ENCODE assay signal across 16 cellular contexts in genomic region chr7:111734955-111735660, GRCh38.
"Had no signal": no experiment of that assay in that cellular context is flagged by ENCODE, and none has a peak within 500 bp of the region (broad histone marks: within the 10 kb centered on the region; RNA-seq: fewer than 3 reads in every experiment).

No MANE protein-coding gene starts in this region.

- DNase-seq: activated CD4-positive, alpha-beta T cell treated with anti-CD3 and anti-CD28 coated beads for 1 hour; activated T-cell treated with anti-CD3 and anti-CD28 coated beads, Interleukin-2, amount 50 U/mL, for 1 hour; aorta; esophagus squamous epithelium; upper lobe of right lung had no signal

- H3K36me3 Mint-ChIP-seq: activated naive CD4-positive, alpha-beta T cell treated with anti-CD3 and anti-CD28 coated beads, Interleukin-2, amount 50 U/mL, for 24 hours; immature natural killer cell; naive thymus-derived CD4-positive, alpha-beta T cell; neural progenitor cell had no signal

- H3K4me1 Mint-ChIP-seq: activated naive CD4-positive, alpha-beta T cell treated with anti-CD3 and anti-CD28 coated beads, Interleukin-2, amount 50 U/mL, for 24 hours; central memory CD8-positive, alpha-beta T cell; immature natural killer cell; naive thymus-derived CD4-positive, alpha-beta T cell; neural progenitor cell had no signal

- H3K4me3 ChIP-seq: colonic mucosa, esophagus squamous epithelium, mucosa of descending colon, neural progenitor cell, skin epidermis, thyroid gland, upper lobe of right lung had no signal

- H3K36me3 ChIP-seq: colonic mucosa, neural progenitor cell, thyroid gland had no signal

- H3K4me2 ChIP-seq: neural progenitor cell had no signal

- H3K27me3 ChIP-seq: brain microvascular endothelial cell, colonic mucosa, esophagus squamous epithelium, neural progenitor cell, thyroid gland, upper lobe of right lung had no signal

- H3K9me3 ChIP-seq: colonic mucosa, esophagus squamous epithelium, mucosa of descending colon, thyroid gland, upper lobe of right lung had no signal

- H3K27ac ChIP-seq: brain microvascular endothelial cell, colonic mucosa, esophagus squamous epithelium, neural progenitor cell, skin epidermis, thyroid gland, upper lobe of right lung had no signal

- H3K4me3 Mint-ChIP-seq: activated naive CD4-positive, alpha-beta T cell treated with anti-CD3 and anti-CD28 coated beads, Interleukin-2, amount 50 U/mL, for 24 hours; central memory CD8-positive, alpha-beta T cell; immature natural killer cell; naive thymus-derived CD4-positive, alpha-beta T cell; neural progenitor cell; stimulated activated naive CD8-positive, alpha-beta T cell treated with anti-CD3 and anti-CD28 coated beads, Interleukin-15, Interleukin-2, amounts not matched to agents 100 ng/mL and 50 ng/mL, for 24 hours had no signal

- H3K4me1 ChIP-seq: colonic mucosa, neural progenitor cell, thyroid gland had no signal

- H2AFZ ChIP-seq: neural progenitor cell had no signal

- H3K9ac ChIP-seq: neural progenitor cell had no signal

- H3K9me3 Mint-ChIP-seq: activated naive CD4-positive, alpha-beta T cell treated with anti-CD3 and anti-CD28 coated beads, Interleukin-2, amount 50 U/mL, for 24 hours; central memory CD8-positive, alpha-beta T cell; immature natural killer cell; naive thymus-derived CD4-positive, alpha-beta T cell; neural progenitor cell; stimulated activated naive CD8-positive, alpha-beta T cell treated with anti-CD3 and anti-CD28 coated beads, Interleukin-15, Interleukin-2, amounts not matched to agents 100 ng/mL and 50 ng/mL, for 24 hours had no signal

- H3K27ac Mint-ChIP-seq: activated naive CD4-positive, alpha-beta T cell treated with anti-CD3 and anti-CD28 coated beads, Interleukin-2, amount 50 U/mL, for 24 hours; immature natural killer cell; naive thymus-derived CD4-positive, alpha-beta T cell; neural progenitor cell; stimulated activated naive CD8-positive, alpha-beta T cell treated with anti-CD3 and anti-CD28 coated beads, Interleukin-15, Interleukin-2, amounts not matched to agents 100 ng/mL and 50 ng/mL, for 24 hours had no signal
